In genomic region chr12:56724989-56725722, GRCh38 we compare ENCODE assay signal across 8 cellular contexts. TPM values are rescaled to one million over a fixed set of nuclear protein-coding genes. Genes with fewer than 3 reads are reported as not detected.
DNase-seq lines count a peak whose midpoint lies in the region; ATAC-seq and TF ChIP-seq lines count a peak whose summit lies in the region.

Gene NACA (minus strand): TSS chr12:56725299. CDS start chr12:56724521, 778 bp downstream.

- H2AFZ ChIP-seq in PC-3 (ENCODE audit: low read length): peak within 1 kb of the TSS; percentile 84

- H3K9ac ChIP-seq in PC-3 (ENCODE audit: low read length): peak within 1 kb of the TSS; percentile 99

- no peak for TF ChIP-seq CTCF in PC-3 (conservative IDR thresholded peaks at IDR 0.05; ENCODE audit: low read depth, low read length)

- H4K20me1 ChIP-seq in PC-3 (ENCODE audit: low read length): peaks cover 42% of the 10 kb centered on the region

- peak; percentile 54; the same call in 1 of the 2 replicates for TF ChIP-seq EP300 in Ishikawa (IDR thresholded peaks at IDR 0.05; ENCODE audit: borderline replicate concordance)

- TF ChIP-seq RAD21 in Ishikawa (IDR thresholded peaks at IDR 0.05; ENCODE audit: low read depth): no peak

- intact Hi-C loops in PC-3 (cut with micrococcal nuclease): loop anchor here (1.0 to 2.0 kb wide), 3 partner anchors 36 to 88 kb away; partner anchors contain the start of gene PTGES3

- peaks cover 50% of the 10 kb centered on the region for H3K79me2 ChIP-seq in PC-3 (ENCODE audit: low read length)

- peaks cover 40% of the 10 kb centered on the region for H3K36me3 ChIP-seq in PC-3 (ENCODE audit: low read depth, low read length)

- peak within 1 kb of the TSS; percentile 98 for H3K4me2 ChIP-seq in PC-3 (ENCODE audit: low read length)

- H3K4me1 ChIP-seq in PC-3 (ENCODE audit: insufficient read depth, low read length): peaks cover 39% of the 10 kb centered on the region

- H3K9me3 ChIP-seq in PC-3 (ENCODE audit: low read length): no peaks in the 10 kb centered on the region

- peak; percentile 98 for DNase-seq in DMS114 treated with DMSO at 0.1 percent for 48 hours (lab: John Stamatoyannopoulos, UW; ENCODE audit: unreplicated experiment)
- DNase-seq in PC-3: peak; percentile 97
- DNase-seq in activated T-cell treated with anti-CD3 and anti-CD28 coated beads for 48 hours (ENCODE audit: low read depth): peak; percentile 97
- DNase-seq in epithelial cell of prostate (ENCODE audit: low read depth, low spot score): peak; percentile 91
- peak; percentile 98 for DNase-seq in mucosa of gallbladder (ENCODE audit: low spot score)
- peak; percentile 95 to 99 for DNase-seq in stimulated activated CD8-positive, alpha-beta memory T cell treated with anti-CD3 and anti-CD28 coated beads, Interleukin-4, amount 100 ng/mL, for 4 hours (ENCODE audit: low read depth in 2 of 2, low spot score in 1 of 2)

- peak within 1 kb of the TSS; percentile 77 for H3K27ac ChIP-seq in PC-3 (ENCODE audit: low read length)
- H3K27ac ChIP-seq in epithelial cell of prostate: peak within 1 kb of the TSS; percentile 91

- no TSS peak for BruUV-seq in PC-3 (replicated peaks; lab: Mats Ljungman, UMichigan)

- POLR2A ChIA-PET in PC-3 (lab: Charles Lee; ENCODE audit: unreplicated experiment): interaction anchor here (0.5 to 1.0 kb wide), 10 partner anchors 14 to 607 kb away, joined by 3 to 14 read pairs (median 4); partner anchors contain the start of gene PTGES3

- no peaks in the 10 kb centered on the region for H3F3A ChIP-seq in PC-3 (ENCODE audit: low read length, unreplicated experiment)

- CTCF ChIA-PET in PC-3 (lab: Charles Lee): interaction anchor here (1.6 kb wide), 1 partner anchor 88 kb away, joined by 6 read pairs; no protein-coding TSS in a partner anchor

- no peaks in the 10 kb centered on the region for H3K27me3 ChIP-seq in PC-3 (ENCODE audit: low read length)

- H3K4me3 ChIP-seq in PC-3 (ENCODE audit: low read length): peak within 1 kb of the TSS; percentile 88

- no peaks in the 10 kb centered on the region for H3K9me2 ChIP-seq in PC-3 (replicated peaks; ENCODE audit: low read length)

- ATAC-seq in GM21576 (IDR thresholded peaks at IDR 0.05; ENCODE audit: unreplicated experiment): peak; percentile 93
- ATAC-seq in PC-3: peak; percentile 94

TF ChIP-seq in Ishikawa, 13 proteins besides CTCF, POLR2A, EP300 and RAD21:
- TF ChIP-seq TEAD4 (IDR thresholded peaks at IDR 0.05) (peak; percentile 26), USF1 (IDR thresholded peaks at IDR 0.05) (peak; percentile 70), CREB1 (IDR thresholded peaks at IDR 0.05; ENCODE audit: low read depth) (peak; percentile 13; the same call in 1 of the 2 replicates), ZBTB7A (IDR thresholded peaks at IDR 0.05; ENCODE audit: low read depth) (no peak), NFIC (IDR thresholded peaks at IDR 0.05) (no peak), CEBPB (IDR thresholded peaks at IDR 0.05) (peak; percentile 10; the same call in 1 of the 2 replicates), EGR1 (IDR thresholded peaks at IDR 0.05) (peak; percentile 81), FOXM1 (IDR thresholded peaks at IDR 0.05; ENCODE audit: borderline replicate concordance, low read depth) (0 out of 2 replicates have a peak, but pooled peaks have one; percentile 33), TCF12 (IDR thresholded peaks at IDR 0.05; ENCODE audit: low read depth) (peak; percentile 83), TAF1 (IDR thresholded peaks at IDR 0.05; ENCODE audit: low read depth) (peak; percentile 100), YY1 (IDR thresholded peaks at IDR 0.05; ENCODE audit: low read depth) (peak; percentile 99)
- TF ChIP-seq, protein P1, sequence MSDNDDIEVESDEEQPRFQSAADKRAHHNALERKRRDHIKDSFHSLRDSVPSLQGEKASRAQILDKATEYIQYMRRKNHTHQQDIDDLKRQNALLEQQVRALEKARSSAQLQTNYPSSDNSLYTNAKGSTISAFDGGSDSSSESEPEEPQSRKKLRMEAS (IDR thresholded peaks at IDR 0.05): peak; percentile 99
- TF ChIP-seq, protein P2, sequence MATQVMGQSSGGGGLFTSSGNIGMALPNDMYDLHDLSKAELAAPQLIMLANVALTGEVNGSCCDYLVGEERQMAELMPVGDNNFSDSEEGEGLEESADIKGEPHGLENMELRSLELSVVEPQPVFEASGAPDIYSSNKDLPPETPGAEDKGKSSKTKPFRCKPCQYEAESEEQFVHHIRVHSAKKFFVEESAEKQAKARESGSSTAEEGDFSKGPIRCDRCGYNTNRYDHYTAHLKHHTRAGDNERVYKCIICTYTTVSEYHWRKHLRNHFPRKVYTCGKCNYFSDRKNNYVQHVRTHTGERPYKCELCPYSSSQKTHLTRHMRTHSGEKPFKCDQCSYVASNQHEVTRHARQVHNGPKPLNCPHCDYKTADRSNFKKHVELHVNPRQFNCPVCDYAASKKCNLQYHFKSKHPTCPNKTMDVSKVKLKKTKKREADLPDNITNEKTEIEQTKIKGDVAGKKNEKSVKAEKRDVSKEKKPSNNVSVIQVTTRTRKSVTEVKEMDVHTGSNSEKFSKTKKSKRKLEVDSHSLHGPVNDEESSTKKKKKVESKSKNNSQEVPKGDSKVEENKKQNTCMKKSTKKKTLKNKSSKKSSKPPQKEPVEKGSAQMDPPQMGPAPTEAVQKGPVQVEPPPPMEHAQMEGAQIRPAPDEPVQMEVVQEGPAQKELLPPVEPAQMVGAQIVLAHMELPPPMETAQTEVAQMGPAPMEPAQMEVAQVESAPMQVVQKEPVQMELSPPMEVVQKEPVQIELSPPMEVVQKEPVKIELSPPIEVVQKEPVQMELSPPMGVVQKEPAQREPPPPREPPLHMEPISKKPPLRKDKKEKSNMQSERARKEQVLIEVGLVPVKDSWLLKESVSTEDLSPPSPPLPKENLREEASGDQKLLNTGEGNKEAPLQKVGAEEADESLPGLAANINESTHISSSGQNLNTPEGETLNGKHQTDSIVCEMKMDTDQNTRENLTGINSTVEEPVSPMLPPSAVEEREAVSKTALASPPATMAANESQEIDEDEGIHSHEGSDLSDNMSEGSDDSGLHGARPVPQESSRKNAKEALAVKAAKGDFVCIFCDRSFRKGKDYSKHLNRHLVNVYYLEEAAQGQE (IDR thresholded peaks at IDR 0.05; ENCODE audit: low read depth): 0 out of 2 replicates have a peak, but pooled peaks have one; percentile 34

RNA-seq across cellular contexts. Expression of gene NACA, which starts in this region (rescaled TPM):
- 839 and 1,420 TPM in 2 replicates for total RNA-seq in PC-3 (2014; rRNA removed)
- total RNA-seq in mucosa of gallbladder: 599 TPM

Comparison
In these comparisons a context has a peak if more than half of its experiments do, and no peak if none do; other contexts are left out.
1. Peak in every context shown above with its lines: DNase-seq, ATAC-seq, H3K4me3 ChIP-seq and H3K27ac ChIP-seq.